ENCODE assay signal across 22 cellular contexts in the genomic region with DNA sequence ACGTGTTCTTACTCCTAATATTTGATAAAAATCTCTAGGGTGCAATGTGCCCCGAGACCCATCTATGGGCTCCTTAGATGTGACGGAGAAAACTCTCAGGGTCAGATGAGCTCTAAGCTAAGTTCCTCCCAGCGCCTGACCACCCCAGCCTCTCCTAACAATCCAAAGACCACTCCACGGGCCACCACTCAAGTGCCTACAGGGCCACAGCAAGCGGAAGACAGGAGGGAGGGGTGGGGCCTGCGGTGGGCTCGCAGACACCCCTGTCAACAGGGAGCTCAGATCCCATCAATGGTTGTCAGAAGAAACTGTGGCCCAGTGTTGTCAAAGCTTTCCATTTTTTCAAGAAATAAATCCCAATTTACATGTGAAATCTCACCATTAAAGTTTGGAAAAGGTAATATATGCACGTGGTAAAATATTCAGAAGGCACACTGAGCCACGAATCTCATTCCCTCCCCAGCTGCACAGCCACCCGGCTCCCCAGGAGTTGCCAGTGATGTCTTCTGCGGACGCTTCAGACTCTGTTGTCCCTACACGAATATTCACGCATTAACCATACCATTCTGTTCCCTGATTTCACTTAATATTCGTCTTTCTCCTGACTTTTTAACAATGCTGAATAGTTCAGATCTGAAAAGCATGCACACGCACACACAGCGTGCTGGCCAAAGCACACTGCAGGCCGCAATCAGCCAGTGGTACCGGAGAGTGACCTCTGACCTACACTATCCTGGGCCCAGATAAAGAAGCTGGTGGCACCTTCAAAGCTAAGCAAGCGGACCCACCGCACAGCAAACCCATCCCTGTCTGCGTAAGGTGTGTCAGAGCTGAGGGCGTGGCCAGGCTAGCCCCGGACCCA. TPM values are rescaled to one million over a fixed set of nuclear protein-coding genes. Genes with fewer than 3 reads are reported as not detected.
DNase-seq lines count a peak whose midpoint lies in the region; ATAC-seq, FAIRE-seq and TF ChIP-seq lines count a peak whose summit lies in the region.
"Had no signal": no experiment of that assay in that cellular context is flagged by ENCODE, and none has a peak within 500 bp of the region (broad histone marks: within the 10 kb centered on the region; RNA-seq: fewer than 3 reads in every experiment).

No MANE protein-coding gene starts in this region.

- no peak for ATAC-seq in stimulated activated naive CD8-positive, alpha-beta T cell treated with anti-CD3 and anti-CD28 coated beads, Interleukin-15, Interleukin-2, amounts not matched to agents 100 U/mL and 50 U/mL, for 24 hours

- H3K36me3 Mint-ChIP-seq in stimulated activated naive CD8-positive, alpha-beta T cell treated with anti-CD3 and anti-CD28 coated beads, Interleukin-15, Interleukin-2, amounts not matched to agents 100 ng/mL and 50 ng/mL, for 24 hours (ENCODE audit: low read depth) = peaks cover 4% of the 10 kb centered on the region
- H3K36me3 Mint-ChIP-seq in nephron progenitor cell (ENCODE audit: low read depth) = no peaks in the 10 kb centered on the region
- H3K36me3 Mint-ChIP-seq: mesothelial cell of epicardium had no signal

- H3K4me1 ChIP-seq in colonic mucosa = peaks cover 5% of the 10 kb centered on the region

- H3K4me3 ChIP-seq in dorsolateral prefrontal cortex (peak overlapping the region in 45 of 59 donors; percentile 1 to 93 (median 65)), colonic mucosa (no peak overlapping the region)
- H3K4me3 ChIP-seq: esophagus squamous epithelium, tibial nerve had no signal

- H3K36me3 ChIP-seq in colonic mucosa = no peaks in the 10 kb centered on the region

- H3K4me1 Mint-ChIP-seq in stimulated activated naive CD8-positive, alpha-beta T cell treated with anti-CD3 and anti-CD28 coated beads, Interleukin-15, Interleukin-2, amounts not matched to agents 100 ng/mL and 50 ng/mL, for 24 hours (ENCODE audit: low read depth) = peaks cover 4% of the 10 kb centered on the region
- peaks cover 86% of the 10 kb centered on the region for H3K4me1 Mint-ChIP-seq in nephron progenitor cell

- H3K4me3 Mint-ChIP-seq in stimulated activated naive CD8-positive, alpha-beta T cell treated with anti-CD3 and anti-CD28 coated beads, Interleukin-15, Interleukin-2, amounts not matched to agents 100 ng/mL and 50 ng/mL, for 24 hours = no peak overlapping the region
- H3K4me3 Mint-ChIP-seq in nephron progenitor cell = peak overlapping the region; percentile 29
- H3K4me3 Mint-ChIP-seq: activated CD4-positive, alpha-beta T cell treated with anti-CD3 and anti-CD28 coated beads, Interleukin-2, amount 10 ng/mL, durations not matched to agents 24 days and 14 days; CD4-positive, alpha-beta memory T cell; central memory CD8-positive, alpha-beta T cell; mesothelial cell of epicardium had no signal

- intact Hi-C loops in dorsolateral prefrontal cortex (cut with DNase I) (loop anchor here in 1 of 2 donors (1.0 kb wide), 1 partner anchor 26 kb away; no protein-coding TSS in a partner anchor), colonic mucosa (cut with DNase I) (no loop called here)

- H3K27me3 ChIP-seq in dorsolateral prefrontal cortex (no peaks in the 10 kb centered on the region), colonic mucosa (no peaks in the 10 kb centered on the region)
- H3K27me3 ChIP-seq: esophagus squamous epithelium, neutrophil, tibial nerve had no signal

- no peak overlapping the region for H3K9ac ChIP-seq in colonic mucosa (ENCODE audit: low read depth in 2 of 2, low read length in 2 of 2)

- TF ChIP-seq CTCF in dorsolateral prefrontal cortex (IDR thresholded peaks at IDR 0.05 in 54 of 56, conservative IDR thresholded peaks at IDR 0.05 in 2 of 56; ENCODE audit: low read depth in 1 of 56, partially characterized antibody in 56 of 56) (peak in 2 of 56 donors; percentile 1 to 4), nephron progenitor cell (IDR thresholded peaks at IDR 0.05) (no peak), colonic mucosa (IDR thresholded peaks at IDR 0.05) (no peak)

- FAIRE-seq in urothelium cell line (lab: Jason Lieb, UNC) = no peak

- no peaks in the 10 kb centered on the region for H3K9me3 ChIP-seq in colonic mucosa
- H3K9me3 ChIP-seq: esophagus squamous epithelium, neutrophil, tibial nerve had no signal

- no peak for DNase-seq in stimulated activated naive CD8-positive, alpha-beta T cell treated with anti-CD3 and anti-CD28 coated beads, Interleukin-15, Interleukin-2, amounts not matched to agents 100 U/mL and 50 U/mL, for 24 hours
- DNase-seq in dorsolateral prefrontal cortex = peak in 1 of 10 donors; percentile 43
- no peak for DNase-seq in nephron progenitor cell
- DNase-seq in NCI-H446 treated with DMSO at 0.1 percent for 48 hours (lab: John Stamatoyannopoulos, UW) = no peak
- no peak for DNase-seq in urothelium cell line (ENCODE audit: low spot score)
- DNase-seq in colonic mucosa = no peak
- DNase-seq: activated CD4-positive, alpha-beta T cell treated with anti-CD3 and anti-CD28 coated beads, Interleukin-2, amount 10 ng/mL, durations not matched to agents 24 days and 14 days; CD4-positive, alpha-beta memory T cell; effector memory CD4-positive, alpha-beta T cell; esophagus squamous epithelium; KBM-7; kidney glomerular epithelial cell; NCI-H1694; NCI-H774; SHP77 had no signal

- H3K27me3 Mint-ChIP-seq in stimulated activated naive CD8-positive, alpha-beta T cell treated with anti-CD3 and anti-CD28 coated beads, Interleukin-15, Interleukin-2, amounts not matched to agents 100 ng/mL and 50 ng/mL, for 24 hours = no peaks in the 10 kb centered on the region
- H3K27me3 Mint-ChIP-seq in nephron progenitor cell (ENCODE audit: low read depth, poor library complexity) = no peaks in the 10 kb centered on the region
- H3K27me3 Mint-ChIP-seq: activated CD4-positive, alpha-beta T cell treated with anti-CD3 and anti-CD28 coated beads, Interleukin-2, amount 10 ng/mL, durations not matched to agents 24 days and 14 days; CD4-positive, alpha-beta memory T cell; central memory CD8-positive, alpha-beta T cell had no signal

- H3K9me3 Mint-ChIP-seq in stimulated activated naive CD8-positive, alpha-beta T cell treated with anti-CD3 and anti-CD28 coated beads, Interleukin-15, Interleukin-2, amounts not matched to agents 100 ng/mL and 50 ng/mL, for 24 hours = no peaks in the 10 kb centered on the region
- H3K9me3 Mint-ChIP-seq in nephron progenitor cell = no peaks in the 10 kb centered on the region
- H3K9me3 Mint-ChIP-seq: activated CD4-positive, alpha-beta T cell treated with anti-CD3 and anti-CD28 coated beads, Interleukin-2, amount 10 ng/mL, durations not matched to agents 24 days and 14 days; CD4-positive, alpha-beta memory T cell; central memory CD8-positive, alpha-beta T cell; mesothelial cell of epicardium had no signal

- H3K27ac ChIP-seq in dorsolateral prefrontal cortex (peak overlapping the region in 55 of 59 donors; percentile 22 to 98 (median 76)), temporal lobe (ENCODE audit: low read depth, low read length) (peak overlapping the region; percentile 48), colonic mucosa (no peak overlapping the region)
- H3K27ac ChIP-seq: HL-60, neutrophil had no signal

- H3K27ac Mint-ChIP-seq in stimulated activated naive CD8-positive, alpha-beta T cell treated with anti-CD3 and anti-CD28 coated beads, Interleukin-15, Interleukin-2, amounts not matched to agents 100 ng/mL and 50 ng/mL, for 24 hours = peak overlapping the region; percentile 4
- peak overlapping the region; percentile 88 for H3K27ac Mint-ChIP-seq in nephron progenitor cell
- H3K27ac Mint-ChIP-seq: activated CD4-positive, alpha-beta T cell treated with anti-CD3 and anti-CD28 coated beads, Interleukin-2, amount 10 ng/mL, durations not matched to agents 24 days and 14 days; mesothelial cell of epicardium had no signal

RNA-seq across cellular contexts. Expression of a gene that starts 19.1 kb away (rescaled TPM):
- total RNA-seq in dorsolateral prefrontal cortex (100 to 1,000 TPM; 167 to 402 (median 279) TPM), temporal lobe (13.0 TPM), colonic mucosa (10 to 100 TPM; 23.8 to 28.5 TPM)

Comparison
In these comparisons a context has a peak if more than half of its experiments do, and no peak if none do; other contexts are left out.
1. RNA of a gene that starts 19.1 kb away (total RNA-seq): 167 to 402 TPM in dorsolateral prefrontal cortex; 23.8 to 28.5 TPM in colonic mucosa and 13.0 TPM in temporal lobe (single experiment); every median in the first group is over 4 times any median in the second.